Comparison of ENCODE assay signal across 16 cellular contexts in the genomic region with DNA sequence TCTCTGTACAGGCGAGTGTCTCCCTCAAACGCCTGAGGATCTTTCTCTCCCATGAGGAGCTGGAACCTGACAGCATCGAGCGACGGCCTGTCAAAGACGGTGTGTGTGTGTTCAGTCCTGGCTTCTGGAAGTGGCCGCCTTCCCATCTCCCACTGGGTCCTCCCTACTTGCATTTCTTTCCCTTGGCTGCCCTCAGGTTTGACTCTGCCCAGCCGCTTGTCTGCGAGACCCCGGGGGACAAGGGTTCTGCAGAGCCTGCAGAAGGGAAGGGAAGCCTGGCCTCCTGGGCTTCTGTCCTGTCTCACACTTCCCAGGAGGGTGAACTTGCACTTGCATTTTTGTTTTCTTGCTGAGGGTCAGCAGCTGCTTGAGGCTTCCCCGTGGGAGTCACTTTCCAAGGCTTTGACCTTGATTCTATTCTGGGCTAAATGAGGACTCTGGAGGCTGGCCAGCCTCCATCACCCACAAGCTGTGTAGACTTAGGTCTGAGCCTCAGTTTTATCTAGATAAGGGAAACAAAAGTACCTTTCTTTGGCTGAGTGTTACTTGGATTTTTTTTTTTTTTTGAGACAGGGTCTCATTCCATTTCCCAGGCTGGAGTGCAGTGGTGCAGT.
A peak's percentile ranks its signal among the peaks of the same experiment; 100 is the strongest.
DNase-seq lines count a peak whose midpoint lies in the region; ATAC-seq and TF ChIP-seq lines count a peak whose summit lies in the region.
"Had no signal": no experiment of that assay in that cellular context is flagged by ENCODE, and none has a peak within 500 bp of the region (broad histone marks: within the 10 kb centered on the region; RNA-seq: fewer than 3 reads in every experiment).

No MANE protein-coding gene starts in this region.

- CTCF ChIA-PET in activated CD8-positive, alpha-beta T cell treated with anti-CD3 and anti-CD28 coated beads, Interleukin-2, amount 10 ng/mL, durations not matched to agents 7 days and 5 days (lab: Charles Lee) = interaction anchor here (1.0 kb wide), 1 partner anchor 36 kb away, joined by 3 read pairs; no protein-coding TSS in a partner anchor
- CTCF ChIA-PET in activated CD8-positive, alpha-beta T cell treated with anti-CD3 and anti-CD28 coated beads for 36 hours (lab: Charles Lee) = no interaction called here

- peaks cover 33% of the 10 kb centered on the region for H3K4me1 ChIP-seq in fibroblast of lung (ENCODE audit: control insufficient read depth, extremely low read depth, insufficient read depth, low read length)
- no peaks in the 10 kb centered on the region for H3K4me1 ChIP-seq in thymus (ENCODE audit: control insufficient read depth, insufficient read depth, low read length)
- no peaks in the 10 kb centered on the region for H3K4me1 ChIP-seq in breast epithelium

- no peak overlapping the region for H3K4me3 Mint-ChIP-seq in activated CD8-positive, alpha-beta T cell treated with anti-CD3 and anti-CD28 coated beads, Interleukin-2, amount 10 ng/mL, durations not matched to agents 7 days and 5 days
- H3K4me3 Mint-ChIP-seq in activated CD8-positive, alpha-beta T cell treated with anti-CD3 and anti-CD28 coated beads for 36 hours = no peak overlapping the region
- no peak overlapping the region for H3K4me3 Mint-ChIP-seq in nephron

- H3K79me2 ChIP-seq in fibroblast of lung (ENCODE audit: control insufficient read depth, insufficient read depth, low read length) = peaks cover 4% of the 10 kb centered on the region

- 91% methylated on average over 11 of the region's 11 CpGs for WGBS in thymus

- peaks cover 55% of the 10 kb centered on the region for H3K36me3 Mint-ChIP-seq in activated CD8-positive, alpha-beta T cell treated with anti-CD3 and anti-CD28 coated beads, Interleukin-2, amount 10 ng/mL, durations not matched to agents 7 days and 5 days (ENCODE audit: low read depth)
- peaks cover 35% of the 10 kb centered on the region for H3K36me3 Mint-ChIP-seq in activated CD8-positive, alpha-beta T cell treated with anti-CD3 and anti-CD28 coated beads for 36 hours (ENCODE audit: low read depth)
- H3K36me3 Mint-ChIP-seq in nephron (ENCODE audit: low read depth) = peaks cover 36% of the 10 kb centered on the region

- H3K27ac ChIP-seq in fibroblast of lung (ENCODE audit: insufficient read depth, low read length) (peak overlapping the region; percentile 48), thymus (ENCODE audit: low read depth) (peak overlapping the region; percentile 9), breast epithelium (no peak overlapping the region)

- H3K27me3 ChIP-seq in fibroblast of lung (ENCODE audit: control insufficient read depth, insufficient read depth, low read length) (no peaks in the 10 kb centered on the region), thymus (ENCODE audit: control insufficient read depth, insufficient read depth) (no peaks in the 10 kb centered on the region), breast epithelium (no peaks in the 10 kb centered on the region)

- H3K27me3 Mint-ChIP-seq in activated CD8-positive, alpha-beta T cell treated with anti-CD3 and anti-CD28 coated beads, Interleukin-2, amount 10 ng/mL, durations not matched to agents 7 days and 5 days (ENCODE audit: low read depth) = no peaks in the 10 kb centered on the region
- H3K27me3 Mint-ChIP-seq in activated CD8-positive, alpha-beta T cell treated with anti-CD3 and anti-CD28 coated beads for 36 hours = no peaks in the 10 kb centered on the region
- H3K27me3 Mint-ChIP-seq in nephron (ENCODE audit: low read depth) = no peaks in the 10 kb centered on the region

- H4K20me1 ChIP-seq in fibroblast of lung (ENCODE audit: control insufficient read depth, extremely low read depth, insufficient read depth, low read length) = no peaks in the 10 kb centered on the region

- DNase-seq in activated CD8-positive, alpha-beta T cell treated with anti-CD3 and anti-CD28 coated beads, Interleukin-2, amount 10 ng/mL, durations not matched to agents 7 days and 5 days = no peak
- DNase-seq in activated CD8-positive, alpha-beta T cell treated with anti-CD3 and anti-CD28 coated beads for 36 hours = no peak
- DNase-seq in fibroblast of lung (ENCODE audit: low read depth in 2 of 2) = peak; percentile 67 to 84
- DNase-seq in NK-92 (lab: John Stamatoyannopoulos, UW; ENCODE audit: unreplicated experiment) = no peak
- no peak for DNase-seq in breast epithelium (ENCODE audit: low spot score in 2 of 2)
- DNase-seq: DMS53; effector CD8-positive, alpha-beta T cell; HCEC 1CT; head of caudate nucleus; NCI-H2081 had no signal

- no peaks in the 10 kb centered on the region for H3K9me3 ChIP-seq in fibroblast of lung (ENCODE audit: control insufficient read depth, insufficient read depth, low read depth, low read length)
- no peaks in the 10 kb centered on the region for H3K9me3 ChIP-seq in thymus (ENCODE audit: control insufficient read depth)
- no peaks in the 10 kb centered on the region for H3K9me3 ChIP-seq in breast epithelium
- H3K9me3 ChIP-seq: A549 had no signal

- no peak for TF ChIP-seq CTCF in activated CD8-positive, alpha-beta T cell treated with anti-CD3 and anti-CD28 coated beads for 36 hours (IDR thresholded peaks at IDR 0.05)
- no peak for TF ChIP-seq CTCF in fibroblast of lung (conservative IDR thresholded peaks at IDR 0.05 in 1 of 2, IDR thresholded peaks at IDR 0.05 in 1 of 2; ENCODE audit: low read depth in 1 of 2, low read length in 2 of 2)
- no peak for TF ChIP-seq CTCF in nephron (IDR thresholded peaks at IDR 0.05; ENCODE audit: unreplicated experiment in 3 of 3)
- no peak for TF ChIP-seq CTCF in breast epithelium (IDR thresholded peaks at IDR 0.05)

- POLR2A ChIA-PET in activated CD8-positive, alpha-beta T cell treated with anti-CD3 and anti-CD28 coated beads, Interleukin-2, amount 10 ng/mL, durations not matched to agents 7 days and 5 days (lab: Charles Lee) = interaction anchor here (0.7 kb wide), 1 partner anchor 31 kb away, joined by 5 read pairs; no protein-coding TSS in a partner anchor
- POLR2A ChIA-PET in activated CD8-positive, alpha-beta T cell treated with anti-CD3 and anti-CD28 coated beads for 36 hours (lab: Charles Lee) = interaction anchor here (0.7 kb wide), 1 partner anchor 12 kb away, joined by 3 read pairs; no protein-coding TSS in a partner anchor

- no peak overlapping the region for H3K4me2 ChIP-seq in fibroblast of lung (ENCODE audit: extremely low read depth, insufficient read depth, low read length)
- H3K4me2 ChIP-seq: A549 had no signal

- peaks cover 33% of the 10 kb centered on the region for H3K36me3 ChIP-seq in fibroblast of lung (ENCODE audit: control insufficient read depth, insufficient read depth, low read length)
- H3K36me3 ChIP-seq in thymus (ENCODE audit: control insufficient read depth, insufficient read depth) = peaks cover 55% of the 10 kb centered on the region
- H3K36me3 ChIP-seq in breast epithelium = no peaks in the 10 kb centered on the region

- H3K9me3 Mint-ChIP-seq in activated CD8-positive, alpha-beta T cell treated with anti-CD3 and anti-CD28 coated beads, Interleukin-2, amount 10 ng/mL, durations not matched to agents 7 days and 5 days (ENCODE audit: insufficient read depth) = no peaks in the 10 kb centered on the region
- no peaks in the 10 kb centered on the region for H3K9me3 Mint-ChIP-seq in activated CD8-positive, alpha-beta T cell treated with anti-CD3 and anti-CD28 coated beads for 36 hours
- H3K9me3 Mint-ChIP-seq in nephron = no peaks in the 10 kb centered on the region

- no peak for TF ChIP-seq POLR2A in breast epithelium (IDR thresholded peaks at IDR 0.05)

- H3K4me3 ChIP-seq in fibroblast of lung (replicated peaks in 1 of 4; ENCODE audit: control extremely low read depth in 1 of 4, insufficient read depth in 1 of 4, low read depth in 3 of 4, low read length in 4 of 4) (no peak overlapping the region), thymus (ENCODE audit: low read length) (no peak overlapping the region), breast epithelium (no peak overlapping the region)
- H3K4me3 ChIP-seq: A549, GM12878, lung had no signal

- H3K4me1 Mint-ChIP-seq in activated CD8-positive, alpha-beta T cell treated with anti-CD3 and anti-CD28 coated beads, Interleukin-2, amount 10 ng/mL, durations not matched to agents 7 days and 5 days (ENCODE audit: low read depth) = peaks cover 26% of the 10 kb centered on the region
- H3K4me1 Mint-ChIP-seq in activated CD8-positive, alpha-beta T cell treated with anti-CD3 and anti-CD28 coated beads for 36 hours (ENCODE audit: low read depth) = peaks cover 10% of the 10 kb centered on the region
- H3K4me1 Mint-ChIP-seq in nephron = peaks cover 39% of the 10 kb centered on the region

- no peak overlapping the region for H3K9ac ChIP-seq in fibroblast of lung (ENCODE audit: insufficient read depth, low read length)

- ATAC-seq in activated CD8-positive, alpha-beta T cell treated with anti-CD3 and anti-CD28 coated beads, Interleukin-2, amount 10 ng/mL, durations not matched to agents 7 days and 5 days = no peak
- ATAC-seq in activated CD8-positive, alpha-beta T cell treated with anti-CD3 and anti-CD28 coated beads for 36 hours = no peak
- ATAC-seq in HG03196 (IDR thresholded peaks at IDR 0.05; ENCODE audit: unreplicated experiment) = no peak
- ATAC-seq: A549, GM12878 had no signal

- no peak overlapping the region for H2AFZ ChIP-seq in fibroblast of lung (ENCODE audit: low read length)

- H3K27ac Mint-ChIP-seq in activated CD8-positive, alpha-beta T cell treated with anti-CD3 and anti-CD28 coated beads, Interleukin-2, amount 10 ng/mL, durations not matched to agents 7 days and 5 days = peak overlapping the region; percentile 74
- H3K27ac Mint-ChIP-seq in activated CD8-positive, alpha-beta T cell treated with anti-CD3 and anti-CD28 coated beads for 36 hours = no peak overlapping the region
- peak overlapping the region; percentile 74 to 95 (median 81) for H3K27ac Mint-ChIP-seq in nephron

- intact Hi-C loops in activated CD8-positive, alpha-beta T cell treated with anti-CD3 and anti-CD28 coated beads for 36 hours (cut with micrococcal nuclease) = no loop called here
- intact Hi-C loops in breast epithelium (cut with DNase I; ENCODE audit: low total_unique reads) = no loop called here

Comparison
In these comparisons a context has a peak if more than half of its experiments do, and no peak if none do; other contexts are left out.
1. DNase-seq: peak in fibroblast of lung (2 of 2); none in activated CD8-positive, alpha-beta T cell treated with anti-CD3 and anti-CD28 coated beads, Interleukin-2, amount 10 ng/mL, durations not matched to agents 7 days and 5 days (single experiment), activated CD8-positive, alpha-beta T cell treated with anti-CD3 and anti-CD28 coated beads for 36 hours (single experiment), NK-92 (single experiment) and breast epithelium (0 of 2).
2. H3K27ac ChIP-seq: peak in fibroblast of lung (single experiment) and thymus (single experiment); none in breast epithelium (0 of 2).